8 cellular contexts compared by ENCODE assay signal in genomic region chr3:194485471-194485875, GRCh38. TPM values are rescaled to one million over a fixed set of nuclear protein-coding genes. Genes with fewer than 3 reads are reported as not detected.
DNase-seq lines count a peak whose midpoint lies in the region; ATAC-seq, FAIRE-seq and TF ChIP-seq lines count a peak whose summit lies in the region.

No MANE protein-coding gene starts in this region.

- peak overlapping the region; percentile 87 for H3K27ac ChIP-seq in A673 (ENCODE audit: low read depth, low read length, poor library complexity, severe bottlenecking)
- no peak overlapping the region for H3K27ac ChIP-seq in HEK293 (ENCODE audit: extremely low read depth, low read depth, low read length)
- H3K27ac ChIP-seq in angular gyrus (ENCODE audit: low read depth, low read length), result peak overlapping the region; percentile 59
- peak overlapping the region; percentile 91 to 96 for H3K27ac ChIP-seq in kidney (ENCODE audit: low read depth in 2 of 2, low read length in 2 of 2)
- no peak overlapping the region for H3K27ac ChIP-seq in thymus (ENCODE audit: low read depth)

- H3K36me3 ChIP-seq in A673 (ENCODE audit: insufficient read depth, low read length, poor library complexity, severe bottlenecking) (peaks cover 10% of the 10 kb centered on the region), HEK293 (ENCODE audit: control insufficient read depth in 2 of 2, insufficient read depth in 1 of 2, low read length in 2 of 2) (peaks cover 0 to 14% of the 10 kb centered on the region in 2 experiments; a peak in 2 of 3 replicates), kidney (ENCODE audit: control insufficient read depth in 1 of 2, insufficient read depth in 2 of 2, low read length in 2 of 2) (no peaks in the 10 kb centered on the region), thymus (ENCODE audit: control insufficient read depth, insufficient read depth) (no peaks in the 10 kb centered on the region)

- H3K4me3 ChIP-seq in A673 (ENCODE audit: low read depth, low read length, poor library complexity, severe bottlenecking) (peak overlapping the region; percentile 86), HEK293 (ENCODE audit: low read depth, low read length) (peak overlapping the region; percentile 80), kidney (ENCODE audit: low read length in 2 of 2) (peak overlapping the region; percentile 88 to 90), thymus (ENCODE audit: low read length) (peak overlapping the region; percentile 80)

- CTCF ChIA-PET in A673 (lab: Charles Lee), result interaction anchor here (1.3 kb wide), 1 partner anchor 13 kb away, joined by 5 read pairs; no protein-coding TSS in a partner anchor
- CTCF ChIA-PET in HEK293 (lab: Yijun Ruan, JAX), result interaction anchor here (0.6 to 3.6 kb wide), 7 partner anchors 10 to 140 kb away, joined by 3 to 25 read pairs (median 4); no protein-coding TSS in a partner anchor

- POLR2A ChIA-PET in A673 (lab: Charles Lee; ENCODE audit: low non-redundant PET), result no interaction called here
- POLR2A ChIA-PET in HEK293 (lab: Yijun Ruan, JAX), result interaction anchor here (0.9 kb wide), 1 partner anchor 13 kb away, joined by 3 read pairs; no protein-coding TSS in a partner anchor

- H3K9ac ChIP-seq in kidney (ENCODE audit: low read length in 2 of 2), result peak overlapping the region; percentile 89 to 98

- DNase-seq in A673 (ENCODE audit: low spot score), result no peak
- no peak for DNase-seq in kidney
- no peak for DNase-seq in left lobe of liver (ENCODE audit: low spot score)

- no peak for FAIRE-seq in kidney (lab: Jason Lieb, UNC)

- ATAC-seq in GM18907 (IDR thresholded peaks at IDR 0.05; ENCODE audit: unreplicated experiment) (no peak), left lobe of liver (no peak), GM21447 (IDR thresholded peaks at IDR 0.05; ENCODE audit: unreplicated experiment) (no peak)

- H3K4me1 ChIP-seq in A673 (ENCODE audit: insufficient read depth, low read length, poor library complexity, severe bottlenecking) (peaks cover 20% of the 10 kb centered on the region), HEK293 (ENCODE audit: control insufficient read depth, insufficient read depth, low read length) (peaks cover 10% of the 10 kb centered on the region; the same call in 1 of the 2 replicates), kidney (ENCODE audit: control insufficient read depth in 1 of 2, insufficient read depth in 1 of 2, low read depth in 1 of 2, low read length in 2 of 2) (peaks cover 2 to 15% of the 10 kb centered on the region in 2 donors), thymus (ENCODE audit: control insufficient read depth, insufficient read depth, low read length) (peaks cover 9% of the 10 kb centered on the region)

- no TSS peak for BruUV-seq in A673 (replicated peaks; lab: Mats Ljungman, UMichigan)

- H3K27me3 ChIP-seq in A673 (replicated peaks; ENCODE audit: insufficient read depth, low read depth, low read length, poor library complexity), result no peaks in the 10 kb centered on the region
- H3K27me3 ChIP-seq in thymus (ENCODE audit: control insufficient read depth, insufficient read depth), result no peaks in the 10 kb centered on the region

- intact Hi-C loops in A673 (cut with micrococcal nuclease; ENCODE audit: unreplicated experiment) (no loop called here), kidney (cut with DNase I) (no loop called here)

- H3K9me3 ChIP-seq in A673 (ENCODE audit: low read depth, low read length, poor library complexity, severe bottlenecking) (no peaks in the 10 kb centered on the region), HEK293 (ENCODE audit: control insufficient read depth, insufficient read depth, low read depth, low read length) (no peaks in the 10 kb centered on the region), kidney (ENCODE audit: control insufficient read depth in 1 of 2, low read length in 2 of 2) (no peaks in the 10 kb centered on the region), thymus (ENCODE audit: control insufficient read depth) (no peaks in the 10 kb centered on the region)

- no peak for TF ChIP-seq CTCF in A673 (conservative IDR thresholded peaks at IDR 0.05; ENCODE audit: low read depth, low read length)
- no peak for TF ChIP-seq CTCF in HEK293 (tag by site-specific recombination; IDR thresholded peaks at IDR 0.05)
- TF ChIP-seq CTCF in kidney (IDR thresholded peaks at IDR 0.05; ENCODE audit: borderline replicate concordance, extremely low read depth, insufficient read depth), result no peak

- 53% methylated on average over 6 of the region's 6 CpGs for WGBS in thymus

TF ChIP-seq in HEK293, 187 proteins besides CTCF, POLR2A, EP300 and RAD21:
- TF ChIP-seq INSM2 (tag by site-specific recombination; IDR thresholded peaks at IDR 0.05) (0 out of 2 replicates have a peak, but pooled peaks have one; percentile 13), ZNF146 (tag by site-specific recombination; IDR thresholded peaks at IDR 0.05) (no peak), ZNF248 (tag by site-specific recombination; IDR thresholded peaks at IDR 0.05) (no peak), ZNF366 (tag by site-specific recombination; conservative IDR thresholded peaks at IDR 0.05) (peak; percentile 36; the same call in 1 of the 2 replicates), SP7 (tag by site-specific recombination; IDR thresholded peaks at IDR 0.05) (peak; percentile 92)

RNA-seq across cellular contexts. Expression of gene ATP13A3, which starts 1.3 kb away (rescaled TPM):
- total RNA-seq in A673 (2021) (94.5 and 121 TPM in 2 replicates), kidney (103 TPM), left lobe of liver (141 TPM)
- polyA plus RNA-seq in kidney (ENCODE audit: insufficient read depth, low read depth, low replicate concordance) (15.3 TPM), thymus (18.9 TPM)

Comparison
In these comparisons a context has a peak if more than half of its experiments do, and no peak if none do; other contexts are left out.
1. H3K27ac ChIP-seq: peak in A673 (single experiment), angular gyrus (single experiment) and kidney (2 of 2); none in HEK293 (single experiment) and thymus (single experiment).
2. Peak in every context shown above with its lines, with median percentiles within 50 percentile points of each other: H3K4me3 ChIP-seq.